1 cellular context compared by ENCODE assay signal in the genomic region with DNA sequence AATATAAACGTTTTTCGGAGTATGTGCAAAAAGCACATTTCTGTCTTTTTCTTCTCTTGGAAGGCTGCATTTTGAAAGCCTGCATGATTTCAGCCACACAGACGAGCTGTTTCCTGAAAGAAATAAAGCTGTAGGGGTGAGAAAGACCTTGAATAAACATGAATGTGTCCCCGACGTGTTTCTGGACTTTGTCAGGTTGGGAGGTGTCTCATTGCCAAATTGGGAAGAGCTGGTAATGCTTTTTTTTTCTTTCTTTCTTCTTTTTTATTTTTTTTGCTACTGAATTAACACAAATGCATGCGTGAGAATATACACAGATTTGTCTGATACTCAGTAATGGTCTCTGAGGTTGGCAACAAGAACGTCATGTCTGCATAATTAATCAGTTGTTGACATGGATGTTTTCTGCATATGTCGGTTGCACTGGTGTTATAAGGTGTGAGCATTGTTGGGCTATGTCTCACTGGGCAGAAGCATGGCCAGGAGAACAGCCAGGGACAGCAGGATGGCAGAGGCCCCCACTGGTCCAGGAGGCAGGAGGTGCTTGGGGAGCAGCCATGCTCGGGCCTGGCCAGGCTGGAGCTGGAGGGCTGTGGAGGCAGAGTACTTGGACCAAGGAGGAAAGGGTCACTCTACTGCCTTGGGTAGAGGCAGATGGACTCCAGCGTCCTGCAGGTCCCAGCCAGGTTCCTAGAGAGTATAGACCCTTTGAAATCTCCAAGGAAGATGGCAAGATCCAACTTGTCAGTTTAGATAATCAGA.
TF ChIP-seq lines count a peak whose summit lies in the region.

No MANE protein-coding gene starts in this region.

TF ChIP-seq in GM23338, 12 proteins besides CTCF, POLR2A, EP300 and RAD21:
- TF ChIP-seq, protein P1, sequence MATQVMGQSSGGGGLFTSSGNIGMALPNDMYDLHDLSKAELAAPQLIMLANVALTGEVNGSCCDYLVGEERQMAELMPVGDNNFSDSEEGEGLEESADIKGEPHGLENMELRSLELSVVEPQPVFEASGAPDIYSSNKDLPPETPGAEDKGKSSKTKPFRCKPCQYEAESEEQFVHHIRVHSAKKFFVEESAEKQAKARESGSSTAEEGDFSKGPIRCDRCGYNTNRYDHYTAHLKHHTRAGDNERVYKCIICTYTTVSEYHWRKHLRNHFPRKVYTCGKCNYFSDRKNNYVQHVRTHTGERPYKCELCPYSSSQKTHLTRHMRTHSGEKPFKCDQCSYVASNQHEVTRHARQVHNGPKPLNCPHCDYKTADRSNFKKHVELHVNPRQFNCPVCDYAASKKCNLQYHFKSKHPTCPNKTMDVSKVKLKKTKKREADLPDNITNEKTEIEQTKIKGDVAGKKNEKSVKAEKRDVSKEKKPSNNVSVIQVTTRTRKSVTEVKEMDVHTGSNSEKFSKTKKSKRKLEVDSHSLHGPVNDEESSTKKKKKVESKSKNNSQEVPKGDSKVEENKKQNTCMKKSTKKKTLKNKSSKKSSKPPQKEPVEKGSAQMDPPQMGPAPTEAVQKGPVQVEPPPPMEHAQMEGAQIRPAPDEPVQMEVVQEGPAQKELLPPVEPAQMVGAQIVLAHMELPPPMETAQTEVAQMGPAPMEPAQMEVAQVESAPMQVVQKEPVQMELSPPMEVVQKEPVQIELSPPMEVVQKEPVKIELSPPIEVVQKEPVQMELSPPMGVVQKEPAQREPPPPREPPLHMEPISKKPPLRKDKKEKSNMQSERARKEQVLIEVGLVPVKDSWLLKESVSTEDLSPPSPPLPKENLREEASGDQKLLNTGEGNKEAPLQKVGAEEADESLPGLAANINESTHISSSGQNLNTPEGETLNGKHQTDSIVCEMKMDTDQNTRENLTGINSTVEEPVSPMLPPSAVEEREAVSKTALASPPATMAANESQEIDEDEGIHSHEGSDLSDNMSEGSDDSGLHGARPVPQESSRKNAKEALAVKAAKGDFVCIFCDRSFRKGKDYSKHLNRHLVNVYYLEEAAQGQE (IDR thresholded peaks at IDR 0.05; ENCODE audit: unreplicated experiment): no peak
- TF ChIP-seq JUNB (IDR thresholded peaks at IDR 0.05; ENCODE audit: unreplicated experiment): no peak
- no peak for TF ChIP-seq EZH2phosphoT487 (IDR thresholded peaks at IDR 0.05; ENCODE audit: unreplicated experiment)
- no peak for TF ChIP-seq NANOG (IDR thresholded peaks at IDR 0.05; ENCODE audit: borderline replicate concordance)
- TF ChIP-seq STAT1 (IDR thresholded peaks at IDR 0.05; ENCODE audit: unreplicated experiment): no peak
- TF ChIP-seq EZH2 (IDR thresholded peaks at IDR 0.05; ENCODE audit: low read depth, unreplicated experiment): no peak
- TF ChIP-seq, protein P2, sequence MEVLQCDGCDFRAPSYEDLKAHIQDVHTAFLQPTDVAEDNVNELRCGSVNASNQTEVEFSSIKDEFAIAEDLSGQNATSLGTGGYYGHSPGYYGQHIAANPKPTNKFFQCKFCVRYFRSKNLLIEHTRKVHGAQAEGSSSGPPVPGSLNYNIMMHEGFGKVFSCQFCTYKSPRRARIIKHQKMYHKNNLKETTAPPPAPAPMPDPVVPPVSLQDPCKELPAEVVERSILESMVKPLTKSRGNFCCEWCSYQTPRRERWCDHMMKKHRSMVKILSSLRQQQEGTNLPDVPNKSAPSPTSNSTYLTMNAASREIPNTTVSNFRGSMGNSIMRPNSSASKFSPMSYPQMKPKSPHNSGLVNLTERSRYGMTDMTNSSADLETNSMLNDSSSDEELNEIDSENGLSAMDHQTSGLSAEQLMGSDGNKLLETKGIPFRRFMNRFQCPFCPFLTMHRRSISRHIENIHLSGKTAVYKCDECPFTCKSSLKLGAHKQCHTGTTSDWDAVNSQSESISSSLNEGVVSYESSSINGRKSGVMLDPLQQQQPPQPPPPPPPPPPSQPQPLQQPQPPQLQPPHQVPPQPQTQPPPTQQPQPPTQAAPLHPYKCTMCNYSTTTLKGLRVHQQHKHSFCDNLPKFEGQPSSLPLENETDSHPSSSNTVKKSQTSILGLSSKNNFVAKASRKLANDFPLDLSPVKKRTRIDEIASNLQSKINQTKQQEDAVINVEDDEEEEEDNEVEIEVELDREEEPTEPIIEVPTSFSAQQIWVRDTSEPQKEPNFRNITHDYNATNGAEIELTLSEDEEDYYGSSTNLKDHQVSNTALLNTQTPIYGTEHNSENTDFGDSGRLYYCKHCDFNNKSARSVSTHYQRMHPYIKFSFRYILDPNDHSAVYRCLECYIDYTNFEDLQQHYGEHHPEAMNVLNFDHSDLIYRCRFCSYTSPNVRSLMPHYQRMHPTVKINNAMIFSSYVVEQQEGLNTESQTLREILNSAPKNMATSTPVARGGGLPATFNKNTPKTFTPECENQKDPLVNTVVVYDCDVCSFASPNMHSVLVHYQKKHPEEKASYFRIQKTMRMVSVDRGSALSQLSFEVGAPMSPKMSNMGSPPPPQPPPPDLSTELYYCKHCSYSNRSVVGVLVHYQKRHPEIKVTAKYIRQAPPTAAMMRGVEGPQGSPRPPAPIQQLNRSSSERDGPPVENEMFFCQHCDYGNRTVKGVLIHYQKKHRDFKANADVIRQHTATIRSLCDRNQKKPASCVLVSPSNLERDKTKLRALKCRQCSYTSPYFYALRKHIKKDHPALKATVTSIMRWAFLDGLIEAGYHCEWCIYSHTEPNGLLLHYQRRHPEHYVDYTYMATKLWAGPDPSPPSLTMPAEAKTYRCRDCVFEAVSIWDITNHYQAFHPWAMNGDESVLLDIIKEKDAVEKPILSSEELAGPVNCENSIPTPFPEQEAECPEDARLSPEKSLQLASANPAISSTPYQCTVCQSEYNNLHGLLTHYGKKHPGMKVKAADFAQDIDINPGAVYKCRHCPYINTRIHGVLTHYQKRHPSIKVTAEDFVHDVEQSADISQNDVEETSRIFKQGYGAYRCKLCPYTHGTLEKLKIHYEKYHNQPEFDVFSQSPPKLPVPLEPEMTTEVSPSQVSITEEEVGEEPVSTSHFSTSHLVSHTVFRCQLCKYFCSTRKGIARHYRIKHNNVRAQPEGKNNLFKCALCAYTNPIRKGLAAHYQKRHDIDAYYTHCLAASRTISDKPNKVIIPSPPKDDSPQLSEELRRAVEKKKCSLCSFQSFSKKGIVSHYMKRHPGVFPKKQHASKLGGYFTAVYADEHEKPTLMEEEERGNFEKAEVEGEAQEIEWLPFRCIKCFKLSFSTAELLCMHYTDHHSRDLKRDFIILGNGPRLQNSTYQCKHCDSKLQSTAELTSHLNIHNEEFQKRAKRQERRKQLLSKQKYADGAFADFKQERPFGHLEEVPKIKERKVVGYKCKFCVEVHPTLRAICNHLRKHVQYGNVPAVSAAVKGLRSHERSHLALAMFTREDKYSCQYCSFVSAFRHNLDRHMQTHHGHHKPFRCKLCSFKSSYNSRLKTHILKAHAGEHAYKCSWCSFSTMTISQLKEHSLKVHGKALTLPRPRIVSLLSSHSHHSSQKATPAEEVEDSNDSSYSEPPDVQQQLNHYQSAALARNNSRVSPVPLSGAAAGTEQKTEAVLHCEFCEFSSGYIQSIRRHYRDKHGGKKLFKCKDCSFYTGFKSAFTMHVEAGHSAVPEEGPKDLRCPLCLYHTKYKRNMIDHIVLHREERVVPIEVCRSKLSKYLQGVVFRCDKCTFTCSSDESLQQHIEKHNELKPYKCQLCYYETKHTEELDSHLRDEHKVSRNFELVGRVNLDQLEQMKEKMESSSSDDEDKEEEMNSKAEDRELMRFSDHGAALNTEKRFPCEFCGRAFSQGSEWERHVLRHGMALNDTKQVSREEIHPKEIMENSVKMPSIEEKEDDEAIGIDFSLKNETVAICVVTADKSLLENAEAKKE (CRISPR knock-in tag; IDR thresholded peaks at IDR 0.05): no peak
- TF ChIP-seq ZNF331 (CRISPR knock-in tag; IDR thresholded peaks at IDR 0.05; ENCODE audit: low read depth): no peak
- TF ChIP-seq, protein P3, sequence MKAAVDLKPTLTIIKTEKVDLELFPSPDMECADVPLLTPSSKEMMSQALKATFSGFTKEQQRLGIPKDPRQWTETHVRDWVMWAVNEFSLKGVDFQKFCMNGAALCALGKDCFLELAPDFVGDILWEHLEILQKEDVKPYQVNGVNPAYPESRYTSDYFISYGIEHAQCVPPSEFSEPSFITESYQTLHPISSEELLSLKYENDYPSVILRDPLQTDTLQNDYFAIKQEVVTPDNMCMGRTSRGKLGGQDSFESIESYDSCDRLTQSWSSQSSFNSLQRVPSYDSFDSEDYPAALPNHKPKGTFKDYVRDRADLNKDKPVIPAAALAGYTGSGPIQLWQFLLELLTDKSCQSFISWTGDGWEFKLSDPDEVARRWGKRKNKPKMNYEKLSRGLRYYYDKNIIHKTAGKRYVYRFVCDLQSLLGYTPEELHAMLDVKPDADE (IDR thresholded peaks at IDR 0.05): no peak
- TF ChIP-seq ZNF114 (CRISPR knock-in tag; IDR thresholded peaks at IDR 0.05): no peak
- no peak for TF ChIP-seq CREB1 (CRISPR knock-in tag; IDR thresholded peaks at IDR 0.05; ENCODE audit: low read depth)
- TF ChIP-seq POLR2AphosphoS5 (IDR thresholded peaks at IDR 0.05; ENCODE audit: low read depth): no peak
